ENCODE assay signal across 1 cellular context in genomic region chr5:132417889-132418432, GRCh38.
TF ChIP-seq lines count a peak whose summit lies in the region.

No MANE protein-coding gene starts in this region.

TF ChIP-seq in SK-N-SH, 30 proteins besides CTCF, POLR2A, EP300 and RAD21 (continued from another document):
- TF ChIP-seq, protein P1, sequence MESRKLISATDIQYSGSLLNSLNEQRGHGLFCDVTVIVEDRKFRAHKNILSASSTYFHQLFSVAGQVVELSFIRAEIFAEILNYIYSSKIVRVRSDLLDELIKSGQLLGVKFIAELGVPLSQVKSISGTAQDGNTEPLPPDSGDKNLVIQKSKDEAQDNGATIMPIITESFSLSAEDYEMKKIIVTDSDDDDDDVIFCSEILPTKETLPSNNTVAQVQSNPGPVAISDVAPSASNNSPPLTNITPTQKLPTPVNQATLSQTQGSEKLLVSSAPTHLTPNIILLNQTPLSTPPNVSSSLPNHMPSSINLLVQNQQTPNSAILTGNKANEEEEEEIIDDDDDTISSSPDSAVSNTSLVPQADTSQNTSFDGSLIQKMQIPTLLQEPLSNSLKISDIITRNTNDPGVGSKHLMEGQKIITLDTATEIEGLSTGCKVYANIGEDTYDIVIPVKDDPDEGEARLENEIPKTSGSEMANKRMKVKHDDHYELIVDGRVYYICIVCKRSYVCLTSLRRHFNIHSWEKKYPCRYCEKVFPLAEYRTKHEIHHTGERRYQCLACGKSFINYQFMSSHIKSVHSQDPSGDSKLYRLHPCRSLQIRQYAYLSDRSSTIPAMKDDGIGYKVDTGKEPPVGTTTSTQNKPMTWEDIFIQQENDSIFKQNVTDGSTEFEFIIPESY (IDR thresholded peaks at IDR 0.05; ENCODE audit: borderline replicate concordance, low read depth): no peak
- TF ChIP-seq TAF1 (IDR thresholded peaks at IDR 0.05; ENCODE audit: borderline replicate concordance, low read depth, low read length) (no peak), EZH2phosphoT487 (IDR thresholded peaks at IDR 0.05; ENCODE audit: borderline replicate concordance, low read depth) (no peak), TCF12 (IDR thresholded peaks at IDR 0.05) (no peak), SMC3 (IDR thresholded peaks at IDR 0.05; ENCODE audit: low read depth, low read length) (no peak), NFIC (IDR thresholded peaks at IDR 0.05; ENCODE audit: borderline replicate concordance) (no peak), USF2 (IDR thresholded peaks at IDR 0.05; ENCODE audit: borderline replicate concordance, low read depth, low read length) (no peak), YY1 (IDR thresholded peaks at IDR 0.05; ENCODE audit: low read depth) (no peak), PBX3 (IDR thresholded peaks at IDR 0.05) (no peak)
- TF ChIP-seq, protein P2, sequence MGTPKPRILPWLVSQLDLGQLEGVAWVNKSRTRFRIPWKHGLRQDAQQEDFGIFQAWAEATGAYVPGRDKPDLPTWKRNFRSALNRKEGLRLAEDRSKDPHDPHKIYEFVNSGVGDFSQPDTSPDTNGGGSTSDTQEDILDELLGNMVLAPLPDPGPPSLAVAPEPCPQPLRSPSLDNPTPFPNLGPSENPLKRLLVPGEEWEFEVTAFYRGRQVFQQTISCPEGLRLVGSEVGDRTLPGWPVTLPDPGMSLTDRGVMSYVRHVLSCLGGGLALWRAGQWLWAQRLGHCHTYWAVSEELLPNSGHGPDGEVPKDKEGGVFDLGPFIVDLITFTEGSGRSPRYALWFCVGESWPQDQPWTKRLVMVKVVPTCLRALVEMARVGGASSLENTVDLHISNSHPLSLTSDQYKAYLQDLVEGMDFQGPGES (IDR thresholded peaks at IDR 0.05; ENCODE audit: low read depth, low read length): no peak
- TF ChIP-seq, protein P3, sequence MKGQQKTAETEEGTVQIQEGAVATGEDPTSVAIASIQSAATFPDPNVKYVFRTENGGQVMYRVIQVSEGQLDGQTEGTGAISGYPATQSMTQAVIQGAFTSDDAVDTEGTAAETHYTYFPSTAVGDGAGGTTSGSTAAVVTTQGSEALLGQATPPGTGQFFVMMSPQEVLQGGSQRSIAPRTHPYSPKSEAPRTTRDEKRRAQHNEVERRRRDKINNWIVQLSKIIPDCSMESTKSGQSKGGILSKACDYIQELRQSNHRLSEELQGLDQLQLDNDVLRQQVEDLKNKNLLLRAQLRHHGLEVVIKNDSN (IDR thresholded peaks at IDR 0.05; ENCODE audit: borderline replicate concordance, low read depth): no peak
